Comparison of ENCODE assay signal across 9 cellular contexts in genomic region chr6:42692151-42692911, GRCh38. TPM values are rescaled to one million over a fixed set of nuclear protein-coding genes. Genes with fewer than 3 reads are reported as not detected.
A peak's percentile ranks its signal among the peaks of the same experiment; 100 is the strongest.
DNase-seq lines count a peak whose midpoint lies in the region; ATAC-seq and TF ChIP-seq lines count a peak whose summit lies in the region.
"Had no signal": no experiment of that assay in that cellular context is flagged by ENCODE, and none has a peak within 500 bp of the region (broad histone marks: within the 10 kb centered on the region; RNA-seq: fewer than 3 reads in every experiment).

No MANE protein-coding gene starts in this region.

- no peaks in the 10 kb centered on the region for H3K9me3 Mint-ChIP-seq in activated CD8-positive, alpha-beta memory T cell treated with anti-CD3 and anti-CD28 coated beads, Interleukin-2, amount 10 ng/mL, durations not matched to agents 7 days and 5 days (ENCODE audit: low read depth)
- no peaks in the 10 kb centered on the region for H3K9me3 Mint-ChIP-seq in activated naive CD8-positive, alpha-beta T cell treated with anti-CD3 and anti-CD28 coated beads for 36 hours

- peak overlapping the region; percentile 59 for H3K27ac Mint-ChIP-seq in activated CD8-positive, alpha-beta memory T cell treated with anti-CD3 and anti-CD28 coated beads, Interleukin-2, amount 10 ng/mL, durations not matched to agents 7 days and 5 days
- peak overlapping the region; percentile 85 for H3K27ac Mint-ChIP-seq in activated naive CD8-positive, alpha-beta T cell treated with anti-CD3 and anti-CD28 coated beads for 36 hours

- no peak for TF ChIP-seq CTCF in thyroid gland (IDR thresholded peaks at IDR 0.05)

- peaks cover 70 to 90% of the 10 kb centered on the region in 2 donors for H3K4me1 ChIP-seq in thyroid gland

- peak in 1 of 2 donors; percentile 29 for TF ChIP-seq POLR2A in thyroid gland (IDR thresholded peaks at IDR 0.05)

- no peaks in the 10 kb centered on the region for H3K27me3 Mint-ChIP-seq in activated CD8-positive, alpha-beta memory T cell treated with anti-CD3 and anti-CD28 coated beads, Interleukin-2, amount 10 ng/mL, durations not matched to agents 7 days and 5 days
- H3K27me3 Mint-ChIP-seq in activated naive CD8-positive, alpha-beta T cell treated with anti-CD3 and anti-CD28 coated beads for 36 hours: no peaks in the 10 kb centered on the region

- peaks cover 35% of the 10 kb centered on the region for H3K36me3 Mint-ChIP-seq in activated CD8-positive, alpha-beta memory T cell treated with anti-CD3 and anti-CD28 coated beads, Interleukin-2, amount 10 ng/mL, durations not matched to agents 7 days and 5 days
- peaks cover 28% of the 10 kb centered on the region for H3K36me3 Mint-ChIP-seq in activated naive CD8-positive, alpha-beta T cell treated with anti-CD3 and anti-CD28 coated beads for 36 hours

- peaks cover 3 to 5% of the 10 kb centered on the region in 2 donors for H3K36me3 ChIP-seq in thyroid gland

- ATAC-seq in activated CD8-positive, alpha-beta memory T cell treated with anti-CD3 and anti-CD28 coated beads, Interleukin-2, amount 10 ng/mL, durations not matched to agents 7 days and 5 days: peak; percentile 31
- ATAC-seq in GM19351 (IDR thresholded peaks at IDR 0.05; ENCODE audit: unreplicated experiment) (no peak), HG03135 (IDR thresholded peaks at IDR 0.05; ENCODE audit: unreplicated experiment) (no peak), GM19023 (IDR thresholded peaks at IDR 0.05; ENCODE audit: unreplicated experiment) (no peak)

- WGBS in thyroid gland, 2 donors: 32 to 70% methylated on average over 4 of the region's 4 CpGs

- DNase-seq in activated CD8-positive, alpha-beta memory T cell treated with anti-CD3 and anti-CD28 coated beads, Interleukin-2, amount 10 ng/mL, durations not matched to agents 7 days and 5 days: no peak
- DNase-seq in activated CD8-positive, alpha-beta memory T cell treated with anti-CD3 and anti-CD28 coated beads, Interleukin-2, amount 50 U/mL, for 48 hours: no peak
- peak; percentile 41 for DNase-seq in activated naive CD8-positive, alpha-beta T cell treated with anti-CD3 and anti-CD28 coated beads for 36 hours
- peak; percentile 86 for DNase-seq in iris pigment epithelial cell (ENCODE audit: low read depth)
- DNase-seq in thyroid gland: peak; percentile 85 to 87

- H3K4me3 Mint-ChIP-seq in activated CD8-positive, alpha-beta memory T cell treated with anti-CD3 and anti-CD28 coated beads, Interleukin-2, amount 10 ng/mL, durations not matched to agents 7 days and 5 days: no peak overlapping the region
- peak overlapping the region; percentile 41 for H3K4me3 Mint-ChIP-seq in activated naive CD8-positive, alpha-beta T cell treated with anti-CD3 and anti-CD28 coated beads for 36 hours

- H3K9me3 ChIP-seq in thyroid gland: no peaks in the 10 kb centered on the region

- intact Hi-C loops in thyroid gland (cut with DNase I): no loop called here

- H3K27ac ChIP-seq in thyroid gland: peak overlapping the region; percentile 58 to 91 (median 82)

- no peaks in the 10 kb centered on the region for H3K27me3 ChIP-seq in thyroid gland
- H3K27me3 ChIP-seq: BLaER1 treated with 17β-estradiol and CSF1 and Interleukin-3, amounts not matched to agents 10 nM and 100 nM had no signal

- peaks cover 36% of the 10 kb centered on the region for H3K4me1 Mint-ChIP-seq in activated CD8-positive, alpha-beta memory T cell treated with anti-CD3 and anti-CD28 coated beads, Interleukin-2, amount 10 ng/mL, durations not matched to agents 7 days and 5 days
- H3K4me1 Mint-ChIP-seq in activated naive CD8-positive, alpha-beta T cell treated with anti-CD3 and anti-CD28 coated beads for 36 hours: peaks cover 45% of the 10 kb centered on the region

- CTCF ChIA-PET in activated CD8-positive, alpha-beta memory T cell treated with anti-CD3 and anti-CD28 coated beads, Interleukin-2, amount 10 ng/mL, durations not matched to agents 7 days and 5 days (lab: Charles Lee): interaction anchor here (0.6 to 4.0 kb wide), 14 partner anchors 11 to 302 kb away, joined by 3 to 53 read pairs (median 4); partner anchors contain the start of gene RPL7L1

- H3K4me3 ChIP-seq in thyroid gland (replicated peaks in 1 of 3): no peak overlapping the region
- H3K4me3 ChIP-seq: BLaER1 treated with 17β-estradiol and CSF1 and Interleukin-3, amounts not matched to agents 10 nM and 100 nM had no signal

RNA-seq across cellular contexts. Expression of gene PRPH2, which starts 30.1 kb away (rescaled TPM):
- total RNA-seq in activated CD8-positive, alpha-beta memory T cell treated with anti-CD3 and anti-CD28 coated beads, Interleukin-2, amount 10 ng/mL, durations not matched to agents 7 days and 5 days: under 1 TPM in 1 of 2 experiments, not detected in 1; 0.07 TPM
- under 1 TPM in 1 of 2 experiments, not detected in 1; 0.06 TPM for total RNA-seq in activated naive CD8-positive, alpha-beta T cell treated with anti-CD3 and anti-CD28 coated beads for 36 hours
- total RNA-seq in thyroid gland: 10 to 100 TPM in 1 of 4 donors, 1 to 10 TPM in 2, under 1 TPM in 1; 0.59 to 11.4 (median 3.6) TPM

RNA-seq across cellular contexts. Expression of gene TBCC, which starts 53.6 kb away (rescaled TPM):
- total RNA-seq in activated CD8-positive, alpha-beta memory T cell treated with anti-CD3 and anti-CD28 coated beads, Interleukin-2, amount 10 ng/mL, durations not matched to agents 7 days and 5 days: 10 to 100 TPM; 29.8 to 35.5 TPM
- total RNA-seq in activated naive CD8-positive, alpha-beta T cell treated with anti-CD3 and anti-CD28 coated beads for 36 hours: 10 to 100 TPM; 16.8 to 18.3 TPM
- total RNA-seq in thyroid gland: 10 to 100 TPM; 37.2 to 48.9 (median 48.4) TPM

Comparison
In these comparisons a context has a peak if more than half of its experiments do, and no peak if none do; other contexts are left out.
1. DNase-seq: peak in activated naive CD8-positive, alpha-beta T cell treated with anti-CD3 and anti-CD28 coated beads for 36 hours (single experiment), iris pigment epithelial cell (single experiment) and thyroid gland (2 of 2); none in activated CD8-positive, alpha-beta memory T cell treated with anti-CD3 and anti-CD28 coated beads, Interleukin-2, amount 10 ng/mL, durations not matched to agents 7 days and 5 days (single experiment) and activated CD8-positive, alpha-beta memory T cell treated with anti-CD3 and anti-CD28 coated beads, Interleukin-2, amount 50 U/mL, for 48 hours (single experiment).